In genomic region chr9:20264896-20265295, GRCh38 we compare ENCODE assay signal across 9 cellular contexts.
"Had no signal": no experiment of that assay in that cellular context is flagged by ENCODE, and none has a peak within 500 bp of the region (broad histone marks: within the 10 kb centered on the region; RNA-seq: fewer than 3 reads in every experiment).

No MANE protein-coding gene starts in this region.

- ATAC-seq: HepG2 had no signal

- H2AFZ ChIP-seq: GM23248 had no signal

- H3K27ac ChIP-seq: GM23248, HL-60 had no signal

- DNase-seq: GM23248, GOT3, H9, HCEC 1CT, KBM-7 had no signal

- H3K9ac ChIP-seq: GM23248 had no signal

- FAIRE-seq: H54, HepG2 had no signal

- H3K4me3 ChIP-seq: GM23248 had no signal

- H3K4me3 Mint-ChIP-seq: H9, IgD-negative memory B cell had no signal

- H3K27ac Mint-ChIP-seq: IgD-negative memory B cell had no signal

- H3K4me1 Mint-ChIP-seq: IgD-negative memory B cell had no signal
